Comparison of ENCODE assay signal across 8 cellular contexts in genomic region chr12:53451661-53452158, GRCh38. TPM values are rescaled to one million over a fixed set of nuclear protein-coding genes. Genes with fewer than 3 reads are reported as not detected.
DNase-seq lines count a peak whose midpoint lies in the region; ATAC-seq, FAIRE-seq and TF ChIP-seq lines count a peak whose summit lies in the region.

Gene PCBP2 (plus strand): TSS chr12:53452102. CDS start chr12:53454801, 2,699 bp downstream.

- ATAC-seq in GM19025 (IDR thresholded peaks at IDR 0.05; ENCODE audit: low read depth, unreplicated experiment) (peak; percentile 95), HG03354 (IDR thresholded peaks at IDR 0.05; ENCODE audit: poor library complexity, severe bottlenecking, unreplicated experiment) (peak; percentile 97)

- DNase-seq in AG20443 (ENCODE audit: low spot score) (peak; percentile 98), NCI-H446 treated with DMSO at 0.1 percent for 48 hours (lab: John Stamatoyannopoulos, UW) (peak; percentile 99), cerebellum (ENCODE audit: low spot score) (peak; percentile 98), kidney (peak; percentile 99)
- DNase-seq in activated CD4-positive, CD25-positive, alpha-beta regulatory T cell treated with anti-CD3 and anti-CD28 coated beads, Interleukin-2, amount 50 U/mL, for 72 hours, result peak; percentile 94
- peak; percentile 97 to 99 for DNase-seq in stimulated activated CD4-positive, alpha-beta T cell treated with anti-CD3 and anti-CD28 coated beads, Interleukin-15, amount 100 ng/mL, for 48 hours (ENCODE audit: low read depth in 2 of 2)

- no peaks in the 10 kb centered on the region for H3K9me3 ChIP-seq in kidney (ENCODE audit: control insufficient read depth in 1 of 2, low read length in 2 of 2)

- peaks cover 20 to 31% of the 10 kb centered on the region in 2 donors for H3K36me3 ChIP-seq in kidney (ENCODE audit: control insufficient read depth in 1 of 2, insufficient read depth in 2 of 2, low read length in 2 of 2)

- peak; percentile 94 for TF ChIP-seq CTCF in kidney (IDR thresholded peaks at IDR 0.05; ENCODE audit: borderline replicate concordance, extremely low read depth, insufficient read depth)

- FAIRE-seq in kidney (lab: Jason Lieb, UNC), result peak; percentile 90

- H3K4me1 ChIP-seq in kidney (ENCODE audit: control insufficient read depth in 1 of 2, insufficient read depth in 1 of 2, low read depth in 1 of 2, low read length in 2 of 2), result peaks cover 12 to 15% of the 10 kb centered on the region in 2 donors

- intact Hi-C loops in kidney (cut with DNase I), result no loop called here

- peak within 1 kb of the TSS; percentile 99 for H3K27ac ChIP-seq in kidney (ENCODE audit: low read depth in 2 of 2, low read length in 2 of 2)

- H3K9ac ChIP-seq in kidney (ENCODE audit: low read length in 2 of 2), result peak within 1 kb of the TSS; percentile 79 to 91

- H3K4me3 ChIP-seq in kidney (ENCODE audit: low read length in 2 of 2), result peak within 1 kb of the TSS; percentile 79 to 82

RNA-seq across cellular contexts. Expression of gene PCBP2, which starts in this region (rescaled TPM):
- total RNA-seq in cerebellum (280 TPM), kidney (732 TPM)
- 597 TPM for polyA plus RNA-seq in kidney (ENCODE audit: insufficient read depth, low read depth, low replicate concordance)

Comparison
In these comparisons a context has a peak if more than half of its experiments do, and no peak if none do; other contexts are left out.
1. Peak in every context shown above with its lines: DNase-seq, ATAC-seq, H3K4me3 ChIP-seq and H3K27ac ChIP-seq.